In genomic region chr4:70838972-70839536, GRCh38 we compare ENCODE assay signal across 8 cellular contexts. TPM values are rescaled to one million over a fixed set of nuclear protein-coding genes. Genes with fewer than 3 reads are reported as not detected.
DNase-seq lines count a peak whose midpoint lies in the region; ATAC-seq lines count a peak whose summit lies in the region.

No MANE protein-coding gene starts in this region.

- peak; percentile 60 for DNase-seq in AG08395 (ENCODE audit: low spot score)
- DNase-seq in NCI-H510A (lab: John Stamatoyannopoulos, UW): peak; percentile 59
- DNase-seq in activated CD8-positive, alpha-beta T cell treated with anti-CD3 and anti-CD28 coated beads, Interleukin-2, amount 10 ng/mL, durations not matched to agents 7 days and 5 days: peak; percentile 72
- DNase-seq in medulla oblongata (ENCODE audit: extremely low spot score): peak; percentile 43
- DNase-seq in stimulated activated CD4-positive, alpha-beta T cell treated with anti-CD3 and anti-CD28 coated beads, TNF-alpha, amount 100 ng/mL, for 48 hours (ENCODE audit: low read depth in 3 of 3): peak; percentile 44 to 58 (median 45)

- H3K9me3 Mint-ChIP-seq in activated CD8-positive, alpha-beta T cell treated with anti-CD3 and anti-CD28 coated beads, Interleukin-2, amount 10 ng/mL, durations not matched to agents 7 days and 5 days (ENCODE audit: insufficient read depth): no peaks in the 10 kb centered on the region

- H3K27me3 Mint-ChIP-seq in activated CD8-positive, alpha-beta T cell treated with anti-CD3 and anti-CD28 coated beads, Interleukin-2, amount 10 ng/mL, durations not matched to agents 7 days and 5 days (ENCODE audit: low read depth): no peaks in the 10 kb centered on the region

- peaks cover 8% of the 10 kb centered on the region for H3K36me3 ChIP-seq in ectodermal cell (ENCODE audit: control insufficient read depth, insufficient read depth, low read length)

- H3K4me3 ChIP-seq in ectodermal cell (ENCODE audit: insufficient read depth, low read depth, low read length): peak overlapping the region; percentile 86

- ATAC-seq in GM18907 (IDR thresholded peaks at IDR 0.05; ENCODE audit: unreplicated experiment): peak; percentile 65
- ATAC-seq in HG03108 (IDR thresholded peaks at IDR 0.05; ENCODE audit: unreplicated experiment): peak; percentile 32
- ATAC-seq in activated CD8-positive, alpha-beta T cell treated with anti-CD3 and anti-CD28 coated beads, Interleukin-2, amount 10 ng/mL, durations not matched to agents 7 days and 5 days: peak; percentile 69

- H3K27ac Mint-ChIP-seq in activated CD8-positive, alpha-beta T cell treated with anti-CD3 and anti-CD28 coated beads, Interleukin-2, amount 10 ng/mL, durations not matched to agents 7 days and 5 days: peak overlapping the region; percentile 97

- H3K36me3 Mint-ChIP-seq in activated CD8-positive, alpha-beta T cell treated with anti-CD3 and anti-CD28 coated beads, Interleukin-2, amount 10 ng/mL, durations not matched to agents 7 days and 5 days (ENCODE audit: low read depth): peaks cover 26% of the 10 kb centered on the region

- H3K4me1 Mint-ChIP-seq in activated CD8-positive, alpha-beta T cell treated with anti-CD3 and anti-CD28 coated beads, Interleukin-2, amount 10 ng/mL, durations not matched to agents 7 days and 5 days (ENCODE audit: low read depth): peaks cover 32% of the 10 kb centered on the region

- H3K27me3 ChIP-seq in ectodermal cell (ENCODE audit: control insufficient read depth, insufficient read depth, low read length, poor library complexity, severe bottlenecking): no peaks in the 10 kb centered on the region

- CTCF ChIA-PET in activated CD8-positive, alpha-beta T cell treated with anti-CD3 and anti-CD28 coated beads, Interleukin-2, amount 10 ng/mL, durations not matched to agents 7 days and 5 days (lab: Charles Lee): interaction anchor here (0.7 to 4.6 kb wide), 6 partner anchors 8 to 187 kb away, joined by 3 to 46 read pairs (median 4); no protein-coding TSS in a partner anchor

- peaks cover 4% of the 10 kb centered on the region for H3K4me1 ChIP-seq in ectodermal cell (ENCODE audit: control insufficient read depth, insufficient read depth, low read length)

- no peaks in the 10 kb centered on the region for H3K9me3 ChIP-seq in ectodermal cell (ENCODE audit: control insufficient read depth, low read length)

- H3K4me3 Mint-ChIP-seq in activated CD8-positive, alpha-beta T cell treated with anti-CD3 and anti-CD28 coated beads, Interleukin-2, amount 10 ng/mL, durations not matched to agents 7 days and 5 days: peak overlapping the region; percentile 97

- 0% methylated on average over 63 of the region's 63 CpGs for WGBS in ectodermal cell, 2 experiments

- peak overlapping the region; percentile 81 for H3K27ac ChIP-seq in ectodermal cell (ENCODE audit: insufficient read depth, low read depth, low read length, poor library complexity, severe bottlenecking)

- POLR2A ChIA-PET in activated CD8-positive, alpha-beta T cell treated with anti-CD3 and anti-CD28 coated beads, Interleukin-2, amount 10 ng/mL, durations not matched to agents 7 days and 5 days (lab: Charles Lee): interaction anchor here (0.7 to 2.3 kb wide), 16 partner anchors 10 to 166 kb away, joined by 3 to 25 read pairs (median 4); partner anchors contain the start of genes DCK and MOB1B

RNA-seq across cellular contexts. Expression of gene GRSF1, which starts 0.6 kb away (rescaled TPM):
- 10 to 100 TPM; 67.9 to 69.2 TPM for total RNA-seq in activated CD8-positive, alpha-beta T cell treated with anti-CD3 and anti-CD28 coated beads, Interleukin-2, amount 10 ng/mL, durations not matched to agents 7 days and 5 days
- 86.3 TPM for polyA plus RNA-seq in ectodermal cell (2013, experiment 1 of 4)
- polyA plus RNA-seq in ectodermal cell (2013, experiment 2 of 4): 92.2 TPM
- 63.2 TPM for polyA plus RNA-seq in ectodermal cell (2013, experiment 3 of 4)
- polyA plus RNA-seq in ectodermal cell (2013, experiment 4 of 4): 69.5 TPM

Comparison
In these comparisons a context has a peak if more than half of its experiments do, and no peak if none do; other contexts are left out.
1. Peak in every context shown above with its lines: DNase-seq, ATAC-seq, H3K4me3 ChIP-seq and H3K27ac ChIP-seq.